In genomic region chr21:45982256-45982757, GRCh38 we compare ENCODE assay signal across 9 cellular contexts. TPM values are rescaled to one million over a fixed set of nuclear protein-coding genes. Genes with fewer than 3 reads are reported as not detected.
DNase-seq lines count a peak whose midpoint lies in the region; ATAC-seq, FAIRE-seq and TF ChIP-seq lines count a peak whose summit lies in the region.
"Had no signal": no experiment of that assay in that cellular context is flagged by ENCODE, and none has a peak within 500 bp of the region (broad histone marks: within the 10 kb centered on the region; RNA-seq: fewer than 3 reads in every experiment).

No MANE protein-coding gene starts in this region.

- no peak overlapping the region for H3K27ac Mint-ChIP-seq in CD8-positive, alpha-beta T cell
- H3K27ac Mint-ChIP-seq: naive B cell had no signal

- POLR2A ChIA-PET in CD8-positive, alpha-beta T cell (lab: Charles Lee): interaction anchor here (0.7 kb wide), 1 partner anchor 9 kb away, joined by 3 read pairs; no protein-coding TSS in a partner anchor
- POLR2A ChIA-PET in SK-N-SH (lab: Yijun Ruan, JAX): interaction anchor here (1.0 to 1.4 kb wide), 4 partner anchors 9 to 41 kb away, joined by 3 to 4 read pairs (median 4); no protein-coding TSS in a partner anchor

- peak overlapping the region; percentile 54 for H3K4me3 ChIP-seq in CD8-positive, alpha-beta T cell (ENCODE audit: low read depth, low read length)
- peak overlapping the region; percentile 69 to 86 for H3K4me3 ChIP-seq in SK-N-SH (ENCODE audit: low read depth in 2 of 2, low read length in 1 of 2)
- H3K4me3 ChIP-seq in foreskin fibroblast (ENCODE audit: low read depth in 1 of 2, low read length in 2 of 2): peak overlapping the region; percentile 72 to 97
- H3K4me3 ChIP-seq in pancreas: peak overlapping the region; percentile 38 to 74 (median 68)

- H3K4me2 ChIP-seq in SK-N-SH: peak overlapping the region; percentile 90

- H3K9me3 Mint-ChIP-seq in CD8-positive, alpha-beta T cell: no peaks in the 10 kb centered on the region

- H3K27me3 Mint-ChIP-seq in CD8-positive, alpha-beta T cell (ENCODE audit: low read depth): peaks cover 3% of the 10 kb centered on the region

- 0% methylated on average over 2 of the region's 32 CpGs for WGBS in SK-N-SH (ENCODE audit: low lambda C conversion rate)
- 10 to 18% methylated on average over 31 to 32 of the region's 32 CpGs for WGBS in pancreas, 2 donors

- TF ChIP-seq CTCF in CD8-positive, alpha-beta T cell (IDR thresholded peaks at IDR 0.05): no peak
- TF ChIP-seq CTCF in SK-N-SH (IDR thresholded peaks at IDR 0.05) (no peak), foreskin fibroblast (IDR thresholded peaks at IDR 0.05; ENCODE audit: low read depth, low read length) (no peak), pancreas (IDR thresholded peaks at IDR 0.05) (no peak)

- peaks cover 12% of the 10 kb centered on the region for H3K79me2 ChIP-seq in SK-N-SH (ENCODE audit: insufficient read depth)

- peaks cover 3% of the 10 kb centered on the region for H3K36me3 Mint-ChIP-seq in CD8-positive, alpha-beta T cell
- H3K36me3 Mint-ChIP-seq: naive B cell had no signal

- H3K27ac ChIP-seq in CD8-positive, alpha-beta T cell (ENCODE audit: low read depth, low read length): no peak overlapping the region
- peak overlapping the region in 1 of 2 experiments; percentile 44; a peak in 2 of 4 replicates for H3K27ac ChIP-seq in SK-N-SH (ENCODE audit: low read depth in 2 of 2, low read length in 1 of 2)
- no peak overlapping the region for H3K27ac ChIP-seq in pancreas

- H3K36me3 ChIP-seq in CD8-positive, alpha-beta T cell (ENCODE audit: insufficient read depth, low read length): no peaks in the 10 kb centered on the region
- peaks cover 7 to 14% of the 10 kb centered on the region in 2 experiments for H3K36me3 ChIP-seq in SK-N-SH (replicated peaks in 1 of 2; ENCODE audit: control insufficient read depth in 1 of 2, insufficient read depth in 2 of 2, low read length in 1 of 2)
- H3K36me3 ChIP-seq in pancreas: no peaks in the 10 kb centered on the region

- peaks cover 11% of the 10 kb centered on the region for H3F3A ChIP-seq in SK-N-SH (replicated peaks; ENCODE audit: insufficient read depth)

- intact Hi-C loops in CD8-positive, alpha-beta T cell (cut with DNase I, micrococcal nuclease): loop anchor here (5.0 to 10.0 kb wide), 4 partner anchors 72 to 905 kb away; partner anchors contain the start of genes LSS (in 1 of the 2) and PCBP3 (in 1 of the 2)
- intact Hi-C loops in pancreas (cut with DNase I): no loop called here

- H3K4me1 Mint-ChIP-seq in CD8-positive, alpha-beta T cell (ENCODE audit: low read depth): peaks cover 6% of the 10 kb centered on the region

- FAIRE-seq in pancreas (lab: Jason Lieb, UNC) (no peak), HTR-8/SVneo (lab: Jason Lieb, UNC) (no peak)

- no peak for TF ChIP-seq EP300 in SK-N-SH (IDR thresholded peaks at IDR 0.05; ENCODE audit: borderline replicate concordance in 1 of 2, low read depth in 1 of 2, low read length in 1 of 2)

- H3K4me1 ChIP-seq in CD8-positive, alpha-beta T cell (ENCODE audit: insufficient read depth, low read length): peaks cover 17% of the 10 kb centered on the region
- peaks cover 3 to 23% of the 10 kb centered on the region in 2 experiments; a peak in 1 of 4 replicates for H3K4me1 ChIP-seq in SK-N-SH (ENCODE audit: control insufficient read depth in 1 of 2, insufficient read depth in 2 of 2, low read depth in 1 of 2, low read length in 1 of 2)
- peaks cover 0 to 5% (median 0%) of the 10 kb centered on the region in 3 donors for H3K4me1 ChIP-seq in pancreas

- H3K9me2 ChIP-seq in SK-N-SH: no peaks in the 10 kb centered on the region

- ATAC-seq in CD8-positive, alpha-beta T cell: no peak
- peak; percentile 7 to 29 (median 16) for ATAC-seq in pancreas

- no peaks in the 10 kb centered on the region for H3K27me3 ChIP-seq in CD8-positive, alpha-beta T cell (ENCODE audit: insufficient read depth, low read length)
- H3K27me3 ChIP-seq in SK-N-SH (ENCODE audit: insufficient read depth) (no peaks in the 10 kb centered on the region), pancreas (no peaks in the 10 kb centered on the region)

- peak overlapping the region; percentile 86 for H3K9ac ChIP-seq in SK-N-SH

- no peaks in the 10 kb centered on the region for H4K20me1 ChIP-seq in SK-N-SH (ENCODE audit: insufficient read depth)

- peak overlapping the region; percentile 61 for H3K4me3 Mint-ChIP-seq in CD8-positive, alpha-beta T cell

- H3K9me3 ChIP-seq in CD8-positive, alpha-beta T cell (ENCODE audit: low read length): no peaks in the 10 kb centered on the region
- H3K9me3 ChIP-seq in SK-N-SH (no peaks in the 10 kb centered on the region), pancreas (no peaks in the 10 kb centered on the region)

- DNase-seq in CD8-positive, alpha-beta T cell: peak in 1 of 7 experiments; percentile 18
- peak; percentile 71 for DNase-seq in SK-N-SH
- peak in 1 of 2 donors; percentile 33 for DNase-seq in foreskin fibroblast
- DNase-seq in pancreas: peak in 2 of 6 donors; percentile 72 to 78
- no peak for DNase-seq in effector CD4-positive, alpha-beta T cell
- no peak for DNase-seq in NCI-H345 treated with DMSO at 0.1 percent for 48 hours (lab: John Stamatoyannopoulos, UW; ENCODE audit: unreplicated experiment)
- no peak for DNase-seq in HCEC 1CT
- no peak for DNase-seq in HTR-8/SVneo (ENCODE audit: insufficient read length, low spot score)
- DNase-seq: naive B cell had no signal

- CTCF ChIA-PET in CD8-positive, alpha-beta T cell (lab: Charles Lee): interaction anchor here (2.2 kb wide), 1 partner anchor 11 kb away, joined by 8 read pairs; no protein-coding TSS in a partner anchor
- CTCF ChIA-PET in SK-N-SH (lab: Yijun Ruan, JAX): interaction anchor here (1.0 to 2.8 kb wide), 4 partner anchors 9 to 161 kb away, joined by 4 to 8 read pairs (median 4); partner anchors contain the start of gene COL6A2

- peak overlapping the region; percentile 85; the same call in 1 of the 2 replicates for H2AFZ ChIP-seq in SK-N-SH (ENCODE audit: low read depth)

- no peak for TF ChIP-seq RAD21 in SK-N-SH (IDR thresholded peaks at IDR 0.05; ENCODE audit: low read length)

TF ChIP-seq in SK-N-SH, 30 proteins besides CTCF, POLR2A, EP300 and RAD21:
- TF ChIP-seq RXRA (IDR thresholded peaks at IDR 0.05; ENCODE audit: borderline replicate concordance, low read depth) (no peak), TAF1 (IDR thresholded peaks at IDR 0.05; ENCODE audit: borderline replicate concordance, low read depth, low read length) (no peak), SIN3A (IDR thresholded peaks at IDR 0.05; ENCODE audit: borderline replicate concordance, low read depth, low read length) (no peak), MEF2A (IDR thresholded peaks at IDR 0.05; ENCODE audit: borderline replicate concordance, low read depth) (no peak), NFIC (IDR thresholded peaks at IDR 0.05; ENCODE audit: borderline replicate concordance) (no peak), MXI1 (IDR thresholded peaks at IDR 0.05; ENCODE audit: low read depth, low read length) (no peak), RFX5 (IDR thresholded peaks at IDR 0.05; ENCODE audit: low read length) (no peak), USF1 (IDR thresholded peaks at IDR 0.05; ENCODE audit: borderline replicate concordance, low read depth) (no peak), PBX3 (IDR thresholded peaks at IDR 0.05) (no peak)

RNA-seq across cellular contexts. Expression of gene COL6A1, which starts 0.7 kb away (rescaled TPM):
- 10 to 100 TPM; 15.2 to 16.5 TPM for total RNA-seq in CD8-positive, alpha-beta T cell
- polyA plus RNA-seq in SK-N-SH (2012; rRNA removed) (37.3 and 107 TPM in 2 replicates), pancreas (100 to 1,000 TPM in 1 of 2 donors, 10 to 100 TPM in 1; 97.4 to 131 TPM)
- polyA plus RNA-seq in SK-N-SH (2012; cell fraction: cytosol; rRNA removed): 34.3 and 65.0 TPM in 2 replicates
- polyA plus RNA-seq in SK-N-SH (2012; cell fraction: nucleus; rRNA removed): 241 and 268 TPM in 2 replicates
- 100 to 1,000 TPM in 1 of 6 donors, 10 to 100 TPM in 5; 22.9 to 101 (median 41.9) TPM for total RNA-seq in pancreas

Comparison
In these comparisons a context has a peak if more than half of its experiments do, and no peak if none do; other contexts are left out.
1. intact Hi-C loops: an anchor here in CD8-positive, alpha-beta T cell (5.0 to 10.0 kb wide); none called in pancreas.